ENCODE assay signal across 10 cellular contexts in genomic region chr2:54604771-54605350, GRCh38.
DNase-seq lines count a peak whose midpoint lies in the region; ATAC-seq and TF ChIP-seq lines count a peak whose summit lies in the region.
"Had no signal": no experiment of that assay in that cellular context is flagged by ENCODE, and none has a peak within 500 bp of the region (broad histone marks: within the 10 kb centered on the region; RNA-seq: fewer than 3 reads in every experiment).

No MANE protein-coding gene starts in this region.

- ATAC-seq in effector memory CD8-positive, alpha-beta T cell (replicated peaks), result no peak
- ATAC-seq in GM21360 (IDR thresholded peaks at IDR 0.05; ENCODE audit: unreplicated experiment), result no peak
- ATAC-seq in left colon, result no peak
- no peak for ATAC-seq in GM18873 (IDR thresholded peaks at IDR 0.05; ENCODE audit: low FRiP score, unreplicated experiment)
- ATAC-seq: foreskin keratinocyte had no signal

- no peaks in the 10 kb centered on the region for H3K27me3 ChIP-seq in sigmoid colon
- H3K27me3 ChIP-seq: foreskin keratinocyte had no signal

- H3K4me3 Mint-ChIP-seq in effector memory CD8-positive, alpha-beta T cell, result peak overlapping the region in 1 of 2 donors; percentile 2

- no peaks in the 10 kb centered on the region for H3K9me3 ChIP-seq in KOPT-K1 (ENCODE audit: insufficient read depth, low read length, poor library complexity, severe bottlenecking)
- no peaks in the 10 kb centered on the region for H3K9me3 ChIP-seq in sigmoid colon

- H3K4me1 Mint-ChIP-seq in effector memory CD8-positive, alpha-beta T cell (ENCODE audit: low read depth in 2 of 2), result peaks cover 66 to 87% of the 10 kb centered on the region in 2 donors

- H3K27ac ChIP-seq in KOPT-K1 (ENCODE audit: low read depth, low read length, poor library complexity, severe bottlenecking) (peak overlapping the region; percentile 32), sigmoid colon (peak overlapping the region in 3 of 4 donors; percentile 27 to 51 (median 39))
- H3K27ac ChIP-seq: foreskin keratinocyte had no signal

- TF ChIP-seq CTCF in sigmoid colon (IDR thresholded peaks at IDR 0.05), result no peak

- no peaks in the 10 kb centered on the region for H3K9me3 Mint-ChIP-seq in effector memory CD8-positive, alpha-beta T cell

- peaks cover 0 to 69% (median 63%) of the 10 kb centered on the region in 4 donors for H3K4me1 ChIP-seq in sigmoid colon

- H3K27ac Mint-ChIP-seq in effector memory CD8-positive, alpha-beta T cell, result peak overlapping the region; percentile 81 to 86

- no peaks in the 10 kb centered on the region for H3K27me3 Mint-ChIP-seq in effector memory CD8-positive, alpha-beta T cell

- intact Hi-C loops in sigmoid colon (cut with DNase I), result no loop called here
- intact Hi-C loops in left colon (cut with DNase I, micrococcal nuclease), result no loop called here

- H3K36me3 Mint-ChIP-seq in effector memory CD8-positive, alpha-beta T cell (ENCODE audit: insufficient read depth), result peaks cover 26% of the 10 kb centered on the region

- H3K4me3 ChIP-seq in GM08714 (ENCODE audit: low read length), result peak overlapping the region; percentile 12; the same call in 1 of the 2 replicates
- no peak overlapping the region for H3K4me3 ChIP-seq in sigmoid colon

- no peak for DNase-seq in effector memory CD8-positive, alpha-beta T cell
- DNase-seq in sigmoid colon (no peak), left colon (no peak), kidney tubule cell (ENCODE audit: low spot score) (no peak)
- DNase-seq: foreskin keratinocyte, retina had no signal

- TF ChIP-seq EP300 in sigmoid colon (IDR thresholded peaks at IDR 0.05), result no peak

- whole genome bisulfite sequencing in sigmoid colon, 2 donors, result 40 to 66% methylated on average over 12 of the region's 12 CpGs

- H3K36me3 ChIP-seq in KOPT-K1 (ENCODE audit: insufficient read depth, low read length) (peaks cover 17% of the 10 kb centered on the region), sigmoid colon (no peaks in the 10 kb centered on the region)

- TF ChIP-seq POLR2A in sigmoid colon (IDR thresholded peaks at IDR 0.05), result no peak
